20 cellular contexts compared by ENCODE assay signal in genomic region chr17:82910770-82911169, GRCh38.
DNase-seq lines count a peak whose midpoint lies in the region; ATAC-seq and TF ChIP-seq lines count a peak whose summit lies in the region.
"Had no signal": no experiment of that assay in that cellular context is flagged by ENCODE, and none has a peak within 500 bp of the region (broad histone marks: within the 10 kb centered on the region; RNA-seq: fewer than 3 reads in every experiment).

No MANE protein-coding gene starts in this region.

- H3K27me3 ChIP-seq in A673 (replicated peaks; ENCODE audit: insufficient read depth, low read depth, low read length, poor library complexity) (no peaks in the 10 kb centered on the region), neuronal stem cell (ENCODE audit: control insufficient read depth in 3 of 3, insufficient read depth in 3 of 3, low read depth in 1 of 3, low read length in 3 of 3) (no peaks in the 10 kb centered on the region)
- peaks cover 0 to 15% (median 0%) of the 10 kb centered on the region in 11 experiments; a peak in 3 of 22 replicates for H3K27me3 ChIP-seq in BLaER1 treated with 17β-estradiol and CSF1 and Interleukin-3, amounts not matched to agents 10 nM and 100 nM

- H4K20me1 ChIP-seq in BLaER1 treated with 17β-estradiol and CSF1 and Interleukin-3, amounts not matched to agents 10 nM and 100 nM = peaks cover 0 to 100% (median 59%) of the 10 kb centered on the region in 11 experiments; a peak in 19 of 22 replicates

- peak overlapping the region; percentile 24 for H3K27ac Mint-ChIP-seq in T-helper 17 cell

- intact Hi-C loops in A673 (cut with micrococcal nuclease; ENCODE audit: unreplicated experiment) = no loop called here

- H3K4me1 Mint-ChIP-seq in T-helper 17 cell = peaks cover 7% of the 10 kb centered on the region

- WGBS in neuronal stem cell (ENCODE audit: extremely low coverage in 2 of 2, insufficient read length in 2 of 2, insufficient replicate concordance in 1 of 2), 2 donors = no CpG with 5 or more reads among the region's 9 CpGs

- H3K27me3 Mint-ChIP-seq in T-helper 17 cell = no peaks in the 10 kb centered on the region
- H3K27me3 Mint-ChIP-seq: CD4-positive, alpha-beta memory T cell had no signal

- no peak overlapping the region for H3K14ac ChIP-seq in neuronal stem cell (ENCODE audit: low read length)

- H3K4me1 ChIP-seq in A673 (ENCODE audit: insufficient read depth, low read length, poor library complexity, severe bottlenecking) (no peaks in the 10 kb centered on the region), neuronal stem cell (ENCODE audit: control insufficient read depth in 2 of 2, insufficient read depth in 1 of 2, low read depth in 1 of 2, low read length in 2 of 2) (no peaks in the 10 kb centered on the region)
- peaks cover 85 to 100% (median 100%) of the 10 kb centered on the region in 10 experiments for H3K4me1 ChIP-seq in BLaER1 treated with 17β-estradiol and CSF1 and Interleukin-3, amounts not matched to agents 10 nM and 100 nM

- peaks cover 2% of the 10 kb centered on the region for H3K36me3 Mint-ChIP-seq in T-helper 17 cell (ENCODE audit: low read depth)

- TF ChIP-seq CTCF in A673 (conservative IDR thresholded peaks at IDR 0.05; ENCODE audit: low read depth, low read length) = no peak

- CTCF ChIA-PET in A673 (lab: Charles Lee) = no interaction called here

- H4K91ac ChIP-seq in neuronal stem cell (ENCODE audit: low read depth, low read length, poor library complexity) = no peak overlapping the region

- H4K8ac ChIP-seq in neuronal stem cell (ENCODE audit: low read depth, low read length) = no peak overlapping the region

- BruUV-seq in A673 (replicated peaks; lab: Mats Ljungman, UMichigan) = no TSS peak

- DNase-seq in A673 (ENCODE audit: low spot score) (no peak), T-helper 17 cell (no peak), neuronal stem cell (ENCODE audit: low spot score) (no peak), kidney glomerular epithelial cell (lab: John Stamatoyannopoulos, UW) (no peak)
- DNase-seq: Calu3; CD4-positive, alpha-beta memory T cell; GDM1; KG1; NCI-H1092 treated with DMSO at 0.1 percent for 48 hours; NCI-H2081; NCI-H2171 treated with DMSO at 0.1 percent for 48 hours; NCI-H446; NCI-H526; PC-3; SHP77 treated with DMSO at 0.1 percent for 48 hours; SK-N-SH had no signal

- H3K4ac ChIP-seq in neuronal stem cell (ENCODE audit: low read length) = no peak overlapping the region

- no peak overlapping the region for H2BK12ac ChIP-seq in neuronal stem cell (ENCODE audit: low read length)

- no peak overlapping the region for H3K18ac ChIP-seq in neuronal stem cell (ENCODE audit: low read length)

- H3K4me3 Mint-ChIP-seq in T-helper 17 cell = no peak overlapping the region
- H3K4me3 Mint-ChIP-seq: CD4-positive, alpha-beta memory T cell had no signal

- H3K9me3 ChIP-seq in A673 (ENCODE audit: low read depth, low read length, poor library complexity, severe bottlenecking) (no peaks in the 10 kb centered on the region), T-helper 17 cell (ENCODE audit: control insufficient read depth, low read length, poor library complexity, severe bottlenecking) (no peaks in the 10 kb centered on the region), neuronal stem cell (replicated peaks in 1 of 2; ENCODE audit: control insufficient read depth in 2 of 2, insufficient read depth in 1 of 2, low read depth in 1 of 2, low read length in 2 of 2) (no peaks in the 10 kb centered on the region)
- H3K9me3 ChIP-seq in BLaER1 treated with 17β-estradiol and CSF1 and Interleukin-3, amounts not matched to agents 10 nM and 100 nM (replicated peaks in 1 of 11) = no peaks in the 10 kb centered on the region
- H3K9me3 ChIP-seq: SK-N-SH had no signal

- no peak overlapping the region for H2BK120ac ChIP-seq in neuronal stem cell (ENCODE audit: low read depth, low read length)

- no peak overlapping the region for H2AK5ac ChIP-seq in neuronal stem cell (ENCODE audit: low read depth, low read length)

- no peak for ATAC-seq in T-helper 17 cell
- no peak for ATAC-seq in HG02763 (IDR thresholded peaks at IDR 0.05; ENCODE audit: unreplicated experiment)
- ATAC-seq in GM21529 (IDR thresholded peaks at IDR 0.05; ENCODE audit: unreplicated experiment) = no peak
- ATAC-seq: HCT116, PC-3 had no signal

- H3K36me3 ChIP-seq in A673 (ENCODE audit: insufficient read depth, low read length, poor library complexity, severe bottlenecking) = no peaks in the 10 kb centered on the region
- H3K36me3 ChIP-seq in BLaER1 treated with 17β-estradiol and CSF1 and Interleukin-3, amounts not matched to agents 10 nM and 100 nM = peaks cover 13 to 47% (median 23%) of the 10 kb centered on the region in 11 experiments; a peak in 21 of 22 replicates
- peaks cover 35 to 92% of the 10 kb centered on the region in 2 donors for H3K36me3 ChIP-seq in neuronal stem cell (replicated peaks in 1 of 2; ENCODE audit: control insufficient read depth in 2 of 2, insufficient read depth in 2 of 2, low read length in 2 of 2)

- H2BK15ac ChIP-seq in neuronal stem cell (ENCODE audit: low read length) = no peak overlapping the region

- no peak overlapping the region for H3K4me3 ChIP-seq in A673 (ENCODE audit: low read depth, low read length, poor library complexity, severe bottlenecking)
- no peak overlapping the region for H3K4me3 ChIP-seq in BLaER1 treated with 17β-estradiol and CSF1 and Interleukin-3, amounts not matched to agents 10 nM and 100 nM
- H3K4me3 ChIP-seq in neuronal stem cell (ENCODE audit: low read length in 2 of 2) = no peak overlapping the region

- H2AFZ ChIP-seq in neuronal stem cell (ENCODE audit: low read length) = no peak overlapping the region

- peak overlapping the region; percentile 81 to 96 (median 90) for H3K4me2 ChIP-seq in BLaER1 treated with 17β-estradiol and CSF1 and Interleukin-3, amounts not matched to agents 10 nM and 100 nM
- H3K4me2 ChIP-seq in neuronal stem cell (ENCODE audit: insufficient read depth, low read length, poor library complexity, severe bottlenecking) = no peak overlapping the region
- H3K4me2 ChIP-seq: SK-N-SH had no signal

- peak overlapping the region; percentile 6 for H3K23ac ChIP-seq in neuronal stem cell (ENCODE audit: low read depth, low read length, poor library complexity)

- H3K27ac ChIP-seq in A673 (ENCODE audit: low read depth, low read length, poor library complexity, severe bottlenecking) (peak overlapping the region; percentile 24), neuronal stem cell (replicated peaks; ENCODE audit: low read length) (no peak overlapping the region)
- 0 out of 22 replicates have a peak overlapping the region, but pooled peaks of 1 of the 11 experiments have one; percentile 4 for H3K27ac ChIP-seq in BLaER1 treated with 17β-estradiol and CSF1 and Interleukin-3, amounts not matched to agents 10 nM and 100 nM

- peaks cover 9% of the 10 kb centered on the region for H3K79me1 ChIP-seq in neuronal stem cell (ENCODE audit: low read depth, low read length)

- no peak overlapping the region for H2BK5ac ChIP-seq in neuronal stem cell (ENCODE audit: low read length)

- peak overlapping the region in 2 of 11 experiments; percentile 24 to 50; a peak in 3 of 22 replicates for H3K9ac ChIP-seq in BLaER1 treated with 17β-estradiol and CSF1 and Interleukin-3, amounts not matched to agents 10 nM and 100 nM
- no peak overlapping the region for H3K9ac ChIP-seq in neuronal stem cell (ENCODE audit: low read depth, low read length, poor library complexity)
- H3K9ac ChIP-seq: SK-N-SH had no signal

- POLR2A ChIA-PET in A673 (lab: Charles Lee; ENCODE audit: low non-redundant PET) = no interaction called here
